8 cellular contexts compared by ENCODE assay signal in genomic region chr4:165398570-165398969, GRCh38. TPM values are rescaled to one million over a fixed set of nuclear protein-coding genes. Genes with fewer than 3 reads are reported as not detected.
DNase-seq lines count a peak whose midpoint lies in the region; ATAC-seq and TF ChIP-seq lines count a peak whose summit lies in the region.

No MANE protein-coding gene starts in this region.

- H2AFZ ChIP-seq in OCI-LY7 (ENCODE audit: low read length) = no peak overlapping the region

- no peaks in the 10 kb centered on the region for H3K79me2 ChIP-seq in OCI-LY7 (ENCODE audit: insufficient read depth, low read depth, low read length)

- no peak for TF ChIP-seq CTCF in OCI-LY7 (conservative IDR thresholded peaks at IDR 0.05; ENCODE audit: low read length)

- H3K4me2 ChIP-seq in OCI-LY7 (ENCODE audit: low read length) = no peak overlapping the region

- POLR2A ChIA-PET in OCI-LY7 (lab: Charles Lee) = no interaction called here

- no peak overlapping the region for H3K27ac ChIP-seq in OCI-LY7 (ENCODE audit: low read depth, low read length, poor library complexity, severe bottlenecking)

- H3K36me3 ChIP-seq in OCI-LY7 (ENCODE audit: insufficient read depth, low read length) = no peaks in the 10 kb centered on the region

- CTCF ChIA-PET in OCI-LY7 (lab: Charles Lee; ENCODE audit: unreplicated experiment) = no interaction called here

- ATAC-seq in esophagus mucosa (no peak), HG03571 (IDR thresholded peaks at IDR 0.05; ENCODE audit: unreplicated experiment) (no peak), HG03139 (IDR thresholded peaks at IDR 0.05; ENCODE audit: unreplicated experiment) (no peak)

- H3K9me3 ChIP-seq in OCI-LY7 (ENCODE audit: low read length) = no peaks in the 10 kb centered on the region

- DNase-seq in DMS153 treated with DMSO at 0.1 percent for 48 hours (lab: John Stamatoyannopoulos, UW; ENCODE audit: unreplicated experiment) (peak; percentile 87), HT1080 (ENCODE audit: low read depth) (peak; percentile 40), OCI-LY7 (ENCODE audit: low spot score) (peak; percentile 4), hepatic stellate cell (ENCODE audit: low spot score) (peak; percentile 5)
- DNase-seq in activated CD8-positive, alpha-beta memory T cell treated with anti-CD3 and anti-CD28 coated beads for 24 hours = no peak

- H4K20me1 ChIP-seq in OCI-LY7 (ENCODE audit: insufficient read depth, low read length) = no peaks in the 10 kb centered on the region

- BruUV-seq in OCI-LY7 (replicated peaks; lab: Mats Ljungman, UMichigan) = no TSS peak

- no peak overlapping the region for H3K4me3 ChIP-seq in OCI-LY7 (ENCODE audit: low read depth, low read length, poor library complexity, severe bottlenecking)

- intact Hi-C loops in OCI-LY7 (cut with micrococcal nuclease; ENCODE audit: unreplicated experiment) = no loop called here

- H3K4me1 ChIP-seq in OCI-LY7 (ENCODE audit: insufficient read depth, low read length, poor library complexity, severe bottlenecking) = no peaks in the 10 kb centered on the region

- H3K9me2 ChIP-seq in OCI-LY7 (ENCODE audit: insufficient read depth, low read length) = no peaks in the 10 kb centered on the region

RNA-seq across cellular contexts. Expression of gene CPE, which starts 19.8 kb away (rescaled TPM):
- 9.3 and 11.4 TPM in 2 replicates for total RNA-seq in HT1080 (2014; rRNA removed; shearing (Covaris generic))
- 10.6 and 12.2 TPM in 2 replicates for polyA plus RNA-seq in HT1080 (2015; cell fraction: cytosol; rRNA removed)
- polyA plus RNA-seq in HT1080 (2015; cell fraction: nucleus; rRNA removed) = 12.7 and 13.3 TPM in 2 replicates
- total RNA-seq in OCI-LY7 (2014; rRNA removed; shearing (Covaris generic)) = not detected in 2 replicates
- total RNA-seq in OCI-LY7 (2022) (not detected in 2 replicates), esophagus mucosa (15.4 TPM)

Comparison
In these comparisons a context has a peak if more than half of its experiments do, and no peak if none do; other contexts are left out.
1. RNA of gene CPE, which starts 19.8 kb away (total RNA-seq): 15.4 TPM in esophagus mucosa (single experiment) and 9.3 to 11.4 TPM in HT1080; not detected in OCI-LY7; every median in the first group is over 10 times any median in the second.